In genomic region chr15:50181983-50182232, GRCh38 we compare ENCODE assay signal across 2 cellular contexts.
TF ChIP-seq lines count a peak whose summit lies in the region.

Gene SLC27A2, plus strand, starts transcription at chr15:50182196. Its CDS starts 232 bp downstream, at chr15:50182428.

TF ChIP-seq in K562, 482 proteins besides CTCF, POLR2A, EP300 and RAD21 (continued from another document and continues in another):
- peak in 1 of 2 experiments; percentile 66; a peak in 3 of 4 replicates for TF ChIP-seq UBTF (IDR thresholded peaks at IDR 0.05; ENCODE audit: borderline replicate concordance in 1 of 2, low read depth in 2 of 2, low read length in 2 of 2)
- TF ChIP-seq, protein P1, sequence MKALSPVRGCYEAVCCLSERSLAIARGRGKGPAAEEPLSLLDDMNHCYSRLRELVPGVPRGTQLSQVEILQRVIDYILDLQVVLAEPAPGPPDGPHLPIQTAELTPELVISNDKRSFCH (CRISPR knock-in tag; IDR thresholded peaks at IDR 0.05) = no peak
- TF ChIP-seq, protein P1 (tag; IDR thresholded peaks at IDR 0.05) = no peak
- no peak for TF ChIP-seq ETV6 (IDR thresholded peaks at IDR 0.05; ENCODE audit: borderline replicate concordance in 1 of 2, low read depth in 2 of 2, low read length in 1 of 2)
- TF ChIP-seq ETV6 (CRISPR knock-in tag; IDR thresholded peaks at IDR 0.05; ENCODE audit: borderline replicate concordance) = peak; percentile 62; the same call in 1 of the 2 replicates
- TF ChIP-seq ZNF780A (CRISPR knock-in tag; IDR thresholded peaks at IDR 0.05) = no peak
- 0 out of 2 replicates have a peak, but pooled peaks have one; percentile 20 for TF ChIP-seq HCFC1 (IDR thresholded peaks at IDR 0.05; ENCODE audit: low read depth, low read length)
- no peak for TF ChIP-seq ATF1 (CRISPR knock-in tag; IDR thresholded peaks at IDR 0.05)
- TF ChIP-seq ATF1 (tag; IDR thresholded peaks at IDR 0.05) = no peak; the same call in 1 of the 2 replicates
- TF ChIP-seq ZBTB7A (IDR thresholded peaks at IDR 0.05; ENCODE audit: borderline replicate concordance, control insufficient read depth, low read depth, low read length) = peak; percentile 67; the same call in 1 of the 2 replicates
- TF ChIP-seq CCNT2 (IDR thresholded peaks at IDR 0.05; ENCODE audit: borderline replicate concordance, extremely low read depth, insufficient read length, low read depth, low read length) = peak; percentile 75
- TF ChIP-seq ZNF583 (CRISPR knock-in tag; IDR thresholded peaks at IDR 0.05) = no peak
- TF ChIP-seq NONO (IDR thresholded peaks at IDR 0.05; ENCODE audit: low read depth in 2 of 2, low read length in 1 of 2) = no peak
- peak in 1 of 2 experiments; percentile 87; a peak in 3 of 4 replicates for TF ChIP-seq MAZ (CRISPR knock-in tag; conservative IDR thresholded peaks at IDR 0.05 in 1 of 2, IDR thresholded peaks at IDR 0.05 in 1 of 2)
- no peak for TF ChIP-seq FOXO4 (CRISPR knock-in tag; IDR thresholded peaks at IDR 0.05)
- TF ChIP-seq, protein P2, sequence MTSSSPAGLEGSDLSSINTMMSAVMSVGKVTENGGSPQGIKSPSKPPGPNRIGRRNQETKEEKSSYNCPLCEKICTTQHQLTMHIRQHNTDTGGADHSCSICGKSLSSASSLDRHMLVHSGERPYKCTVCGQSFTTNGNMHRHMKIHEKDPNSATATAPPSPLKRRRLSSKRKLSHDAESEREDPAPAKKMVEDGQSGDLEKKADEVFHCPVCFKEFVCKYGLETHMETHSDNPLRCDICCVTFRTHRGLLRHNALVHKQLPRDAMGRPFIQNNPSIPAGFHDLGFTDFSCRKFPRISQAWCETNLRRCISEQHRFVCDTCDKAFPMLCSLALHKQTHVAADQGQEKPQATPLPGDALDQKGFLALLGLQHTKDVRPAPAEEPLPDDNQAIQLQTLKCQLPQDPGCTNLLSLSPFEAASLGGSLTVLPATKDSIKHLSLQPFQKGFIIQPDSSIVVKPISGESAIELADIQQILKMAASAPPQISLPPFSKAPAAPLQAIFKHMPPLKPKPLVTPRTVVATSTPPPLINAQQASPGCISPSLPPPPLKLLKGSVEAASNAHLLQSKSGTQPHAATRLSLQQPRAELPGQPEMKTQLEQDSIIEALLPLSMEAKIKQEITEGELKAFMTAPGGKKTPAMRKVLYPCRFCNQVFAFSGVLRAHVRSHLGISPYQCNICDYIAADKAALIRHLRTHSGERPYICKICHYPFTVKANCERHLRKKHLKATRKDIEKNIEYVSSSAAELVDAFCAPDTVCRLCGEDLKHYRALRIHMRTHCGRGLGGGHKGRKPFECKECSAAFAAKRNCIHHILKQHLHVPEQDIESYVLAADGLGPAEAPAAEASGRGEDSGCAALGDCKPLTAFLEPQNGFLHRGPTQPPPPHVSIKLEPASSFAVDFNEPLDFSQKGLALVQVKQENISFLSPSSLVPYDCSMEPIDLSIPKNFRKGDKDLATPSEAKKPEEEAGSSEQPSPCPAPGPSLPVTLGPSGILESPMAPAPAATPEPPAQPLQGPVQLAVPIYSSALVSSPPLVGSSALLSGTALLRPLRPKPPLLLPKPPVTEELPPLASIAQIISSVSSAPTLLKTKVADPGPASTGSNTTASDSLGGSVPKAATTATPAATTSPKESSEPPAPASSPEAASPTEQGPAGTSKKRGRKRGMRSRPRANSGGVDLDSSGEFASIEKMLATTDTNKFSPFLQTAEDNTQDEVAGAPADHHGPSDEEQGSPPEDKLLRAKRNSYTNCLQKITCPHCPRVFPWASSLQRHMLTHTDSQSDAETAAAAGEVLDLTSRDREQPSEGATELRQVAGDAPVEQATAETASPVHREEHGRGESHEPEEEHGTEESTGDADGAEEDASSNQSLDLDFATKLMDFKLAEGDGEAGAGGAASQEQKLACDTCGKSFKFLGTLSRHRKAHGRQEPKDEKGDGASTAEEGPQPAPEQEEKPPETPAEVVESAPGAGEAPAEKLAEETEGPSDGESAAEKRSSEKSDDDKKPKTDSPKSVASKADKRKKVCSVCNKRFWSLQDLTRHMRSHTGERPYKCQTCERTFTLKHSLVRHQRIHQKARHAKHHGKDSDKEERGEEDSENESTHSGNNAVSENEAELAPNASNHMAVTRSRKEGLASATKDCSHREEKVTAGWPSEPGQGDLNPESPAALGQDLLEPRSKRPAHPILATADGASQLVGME (CRISPR knock-in tag; IDR thresholded peaks at IDR 0.05) = 0 out of 2 replicates have a peak, but pooled peaks have one; percentile 37

TF ChIP-seq in HepG2, 621 proteins besides CTCF, POLR2A, EP300 and RAD21 (continued from another document and continues in another):
- TF ChIP-seq, protein P3, sequence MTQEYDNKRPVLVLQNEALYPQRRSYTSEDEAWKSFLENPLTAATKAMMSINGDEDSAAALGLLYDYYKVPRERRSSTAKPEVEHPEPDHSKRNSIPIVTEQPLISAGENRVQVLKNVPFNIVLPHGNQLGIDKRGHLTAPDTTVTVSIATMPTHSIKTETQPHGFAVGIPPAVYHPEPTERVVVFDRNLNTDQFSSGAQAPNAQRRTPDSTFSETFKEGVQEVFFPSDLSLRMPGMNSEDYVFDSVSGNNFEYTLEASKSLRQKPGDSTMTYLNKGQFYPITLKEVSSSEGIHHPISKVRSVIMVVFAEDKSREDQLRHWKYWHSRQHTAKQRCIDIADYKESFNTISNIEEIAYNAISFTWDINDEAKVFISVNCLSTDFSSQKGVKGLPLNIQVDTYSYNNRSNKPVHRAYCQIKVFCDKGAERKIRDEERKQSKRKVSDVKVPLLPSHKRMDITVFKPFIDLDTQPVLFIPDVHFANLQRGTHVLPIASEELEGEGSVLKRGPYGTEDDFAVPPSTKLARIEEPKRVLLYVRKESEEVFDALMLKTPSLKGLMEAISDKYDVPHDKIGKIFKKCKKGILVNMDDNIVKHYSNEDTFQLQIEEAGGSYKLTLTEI (CRISPR knock-in tag; conservative IDR thresholded peaks at IDR 0.05) = no peak
- TF ChIP-seq, protein P4, sequence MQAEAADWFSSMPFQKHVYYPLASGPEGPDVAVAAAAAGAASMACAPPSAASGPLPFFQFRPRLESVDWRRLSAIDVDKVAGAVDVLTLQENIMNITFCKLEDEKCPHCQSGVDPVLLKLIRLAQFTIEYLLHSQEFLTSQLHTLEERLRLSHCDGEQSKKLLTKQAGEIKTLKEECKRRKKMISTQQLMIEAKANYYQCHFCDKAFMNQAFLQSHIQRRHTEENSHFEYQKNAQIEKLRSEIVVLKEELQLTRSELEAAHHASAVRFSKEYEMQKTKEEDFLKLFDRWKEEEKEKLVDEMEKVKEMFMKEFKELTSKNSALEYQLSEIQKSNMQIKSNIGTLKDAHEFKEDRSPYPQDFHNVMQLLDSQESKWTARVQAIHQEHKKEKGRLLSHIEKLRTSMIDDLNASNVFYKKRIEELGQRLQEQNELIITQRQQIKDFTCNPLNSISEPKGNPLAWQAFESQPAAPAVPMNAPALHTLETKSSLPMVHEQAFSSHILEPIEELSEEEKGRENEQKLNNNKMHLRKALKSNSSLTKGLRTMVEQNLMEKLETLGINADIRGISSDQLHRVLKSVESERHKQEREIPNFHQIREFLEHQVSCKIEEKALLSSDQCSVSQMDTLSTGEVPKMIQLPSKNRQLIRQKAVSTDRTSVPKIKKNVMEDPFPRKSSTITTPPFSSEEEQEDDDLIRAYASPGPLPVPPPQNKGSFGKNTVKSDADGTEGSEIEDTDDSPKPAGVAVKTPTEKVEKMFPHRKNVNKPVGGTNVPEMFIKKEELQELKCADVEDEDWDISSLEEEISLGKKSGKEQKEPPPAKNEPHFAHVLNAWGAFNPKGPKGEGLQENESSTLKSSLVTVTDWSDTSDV (CRISPR knock-in tag; IDR thresholded peaks at IDR 0.05) = no peak
- no peak for TF ChIP-seq MATR3 (CRISPR knock-in tag; IDR thresholded peaks at IDR 0.05)
- TF ChIP-seq ZNF788 (CRISPR knock-in tag; IDR thresholded peaks at IDR 0.05; ENCODE audit: borderline replicate concordance) = no peak; the same call in 1 of the 2 replicates
- TF ChIP-seq TGIF2 (CRISPR knock-in tag; IDR thresholded peaks at IDR 0.05) = 0 out of 2 replicates have a peak, but pooled peaks have one; percentile 25
- no peak for TF ChIP-seq ZNF512 (CRISPR knock-in tag; IDR thresholded peaks at IDR 0.05)
- TF ChIP-seq ZBTB7A (CRISPR knock-in tag; IDR thresholded peaks at IDR 0.05) = no peak
- TF ChIP-seq TCF7 (IDR thresholded peaks at IDR 0.05; ENCODE audit: low read depth) = no peak
- TF ChIP-seq RARA (CRISPR knock-in tag; IDR thresholded peaks at IDR 0.05) = no peak
- no peak for TF ChIP-seq ZNF775 (CRISPR knock-in tag; IDR thresholded peaks at IDR 0.05; ENCODE audit: borderline replicate concordance)
- TF ChIP-seq, protein P5, sequence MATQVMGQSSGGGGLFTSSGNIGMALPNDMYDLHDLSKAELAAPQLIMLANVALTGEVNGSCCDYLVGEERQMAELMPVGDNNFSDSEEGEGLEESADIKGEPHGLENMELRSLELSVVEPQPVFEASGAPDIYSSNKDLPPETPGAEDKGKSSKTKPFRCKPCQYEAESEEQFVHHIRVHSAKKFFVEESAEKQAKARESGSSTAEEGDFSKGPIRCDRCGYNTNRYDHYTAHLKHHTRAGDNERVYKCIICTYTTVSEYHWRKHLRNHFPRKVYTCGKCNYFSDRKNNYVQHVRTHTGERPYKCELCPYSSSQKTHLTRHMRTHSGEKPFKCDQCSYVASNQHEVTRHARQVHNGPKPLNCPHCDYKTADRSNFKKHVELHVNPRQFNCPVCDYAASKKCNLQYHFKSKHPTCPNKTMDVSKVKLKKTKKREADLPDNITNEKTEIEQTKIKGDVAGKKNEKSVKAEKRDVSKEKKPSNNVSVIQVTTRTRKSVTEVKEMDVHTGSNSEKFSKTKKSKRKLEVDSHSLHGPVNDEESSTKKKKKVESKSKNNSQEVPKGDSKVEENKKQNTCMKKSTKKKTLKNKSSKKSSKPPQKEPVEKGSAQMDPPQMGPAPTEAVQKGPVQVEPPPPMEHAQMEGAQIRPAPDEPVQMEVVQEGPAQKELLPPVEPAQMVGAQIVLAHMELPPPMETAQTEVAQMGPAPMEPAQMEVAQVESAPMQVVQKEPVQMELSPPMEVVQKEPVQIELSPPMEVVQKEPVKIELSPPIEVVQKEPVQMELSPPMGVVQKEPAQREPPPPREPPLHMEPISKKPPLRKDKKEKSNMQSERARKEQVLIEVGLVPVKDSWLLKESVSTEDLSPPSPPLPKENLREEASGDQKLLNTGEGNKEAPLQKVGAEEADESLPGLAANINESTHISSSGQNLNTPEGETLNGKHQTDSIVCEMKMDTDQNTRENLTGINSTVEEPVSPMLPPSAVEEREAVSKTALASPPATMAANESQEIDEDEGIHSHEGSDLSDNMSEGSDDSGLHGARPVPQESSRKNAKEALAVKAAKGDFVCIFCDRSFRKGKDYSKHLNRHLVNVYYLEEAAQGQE (IDR thresholded peaks at IDR 0.05; ENCODE audit: borderline replicate concordance in 1 of 2, low read depth in 1 of 2, low read length in 2 of 2) = no peak
- TF ChIP-seq REL (CRISPR knock-in tag; conservative IDR thresholded peaks at IDR 0.05) = no peak
- TF ChIP-seq CREB3 (CRISPR knock-in tag; IDR thresholded peaks at IDR 0.05) = no peak
- TF ChIP-seq FOXM1 (CRISPR knock-in tag; IDR thresholded peaks at IDR 0.05) = no peak
- TF ChIP-seq ZBTB3 (CRISPR knock-in tag; IDR thresholded peaks at IDR 0.05; ENCODE audit: borderline replicate concordance, low read depth) = no peak
- no peak for TF ChIP-seq AFF4 (CRISPR knock-in tag; IDR thresholded peaks at IDR 0.05)
